ENCODE assay signal across 16 cellular contexts in genomic region chr3:11613851-11614491, GRCh38. TPM values are rescaled to one million over a fixed set of nuclear protein-coding genes. Genes with fewer than 3 reads are reported as not detected.
A peak's percentile ranks its signal among the peaks of the same experiment; 100 is the strongest.
DNase-seq lines count a peak whose midpoint lies in the region; ATAC-seq lines count a peak whose summit lies in the region.
"Had no signal": no experiment of that assay in that cellular context is flagged by ENCODE, and none has a peak within 500 bp of the region (broad histone marks: within the 10 kb centered on the region; RNA-seq: fewer than 3 reads in every experiment).

No MANE protein-coding gene starts in this region.

- intact Hi-C loops in Right ventricle myocardium inferior (cut with DNase I) (no loop called here), cardiac septum (cut with DNase I) (no loop called here)

- H3K14ac ChIP-seq in mesenchymal stem cell (ENCODE audit: low read length in 2 of 2) = no peak overlapping the region

- H2AK5ac ChIP-seq in mesenchymal stem cell (ENCODE audit: low read length, severe bottlenecking) = no peak overlapping the region

- ATAC-seq in Right ventricle myocardium inferior = peak; percentile 35
- no peak for ATAC-seq in GM19328 (IDR thresholded peaks at IDR 0.05; ENCODE audit: unreplicated experiment)
- ATAC-seq: A549; effector memory CD8-positive, alpha-beta T cell; T-cell had no signal

- H3K27ac ChIP-seq in caudate nucleus (ENCODE audit: low read depth, low read length) = peak overlapping the region; percentile 48
- H3K27ac ChIP-seq in mesenchymal stem cell (ENCODE audit: low read length, poor library complexity, severe bottlenecking) = no peak overlapping the region
- peak overlapping the region; percentile 14 for H3K27ac ChIP-seq in subcutaneous abdominal adipose tissue (ENCODE audit: low read depth, low read length)
- H3K27ac ChIP-seq: A549 had no signal

- H3K9me3 ChIP-seq in mesenchymal stem cell (ENCODE audit: control insufficient read depth, low read length) (no peaks in the 10 kb centered on the region), subcutaneous abdominal adipose tissue (ENCODE audit: control insufficient read depth in 5 of 5, low read length in 5 of 5) (no peaks in the 10 kb centered on the region)
- H3K9me3 ChIP-seq: A549, ovary had no signal

- no peak overlapping the region for H4K91ac ChIP-seq in mesenchymal stem cell (ENCODE audit: low read length)

- no peak overlapping the region for H2AFZ ChIP-seq in mesenchymal stem cell (ENCODE audit: low read depth, low read length)

- H3K18ac ChIP-seq in mesenchymal stem cell (ENCODE audit: low read depth in 1 of 2, low read length in 2 of 2) = no peak overlapping the region

- H2BK15ac ChIP-seq in mesenchymal stem cell (ENCODE audit: low read depth, poor library complexity, severe bottlenecking) = no peak overlapping the region

- H3K27me3 ChIP-seq in mesenchymal stem cell (ENCODE audit: control insufficient read depth in 1 of 2, insufficient read depth in 1 of 2, low read length in 2 of 2) (no peaks in the 10 kb centered on the region), subcutaneous abdominal adipose tissue (ENCODE audit: control insufficient read depth in 5 of 5, insufficient read depth in 4 of 5, low read length in 5 of 5) (no peaks in the 10 kb centered on the region)
- H3K27me3 ChIP-seq: ovary had no signal

- no peak overlapping the region for H3K4me2 ChIP-seq in mesenchymal stem cell (ENCODE audit: low read length, poor library complexity, severe bottlenecking)
- H3K4me2 ChIP-seq: A549 had no signal

- WGBS in mesenchymal stem cell = 96% methylated on average over 19 of the region's 19 CpGs

- H3K4ac ChIP-seq in mesenchymal stem cell (ENCODE audit: low read depth in 1 of 2, low read length in 2 of 2) = no peak overlapping the region

- no peak overlapping the region for H2BK120ac ChIP-seq in mesenchymal stem cell (ENCODE audit: low read depth, low read length)

- H3K9ac ChIP-seq in mesenchymal stem cell (ENCODE audit: low read length) = peak overlapping the region; percentile 53
- H3K9ac ChIP-seq in subcutaneous abdominal adipose tissue (ENCODE audit: low read length in 5 of 5) = no peak overlapping the region

- no peak overlapping the region for H3K23ac ChIP-seq in mesenchymal stem cell (ENCODE audit: low read length in 2 of 2)

- peaks cover 10 to 20% of the 10 kb centered on the region in 2 experiments for H3K36me3 ChIP-seq in mesenchymal stem cell (ENCODE audit: control insufficient read depth in 1 of 2, insufficient read depth in 2 of 2, low read depth in 1 of 2, low read length in 2 of 2)
- H3K36me3 ChIP-seq in subcutaneous abdominal adipose tissue (ENCODE audit: control insufficient read depth in 5 of 5, insufficient read depth in 5 of 5, low read length in 5 of 5) = peaks cover 0 to 4% (median 0%) of the 10 kb centered on the region in 5 donors
- H3K36me3 ChIP-seq: ovary had no signal

- H2BK5ac ChIP-seq in mesenchymal stem cell (ENCODE audit: low read depth, low read length, poor library complexity, severe bottlenecking) = no peak overlapping the region

- peaks cover 6% of the 10 kb centered on the region for H3K79me1 ChIP-seq in mesenchymal stem cell (replicated peaks; ENCODE audit: low read length, poor library complexity, severe bottlenecking)

- H4K8ac ChIP-seq in mesenchymal stem cell (ENCODE audit: low read length) = no peak overlapping the region

- no peak for DNase-seq in Right ventricle myocardium inferior (ENCODE audit: missing footprints)
- no peak for DNase-seq in cardiac septum (ENCODE audit: low spot score)
- peak in 8 of 61 donors; percentile 17 to 49 (median 41) for DNase-seq in caudate nucleus (lab: John Stamatoyannopoulos, UW)
- no peak for DNase-seq in mesenchymal stem cell
- no peak for DNase-seq in activated gamma-delta T cell treated with Interleukin-2 at 50 U/mL for 16 hours
- no peak for DNase-seq in NOMO-1 treated with DMSO at 0.1 percent for 48 hours (lab: John Stamatoyannopoulos, UW; ENCODE audit: unreplicated experiment)
- DNase-seq: activated CD4-positive, CD25-positive, alpha-beta regulatory T cell; activated naive CD4-positive, alpha-beta T cell treated with anti-CD3 and anti-CD28 coated beads, Interleukin-2, amount 50 U/mL, for 16 hours; effector memory CD8-positive, alpha-beta T cell; NCI-H1694; NCI-H774; ovary; T-cell had no signal

- peaks cover 25% of the 10 kb centered on the region for H3K4me1 ChIP-seq in mesenchymal stem cell (ENCODE audit: control insufficient read depth, insufficient read depth, low read depth, low read length)
- H3K4me1 ChIP-seq in subcutaneous abdominal adipose tissue (ENCODE audit: control insufficient read depth in 5 of 5, insufficient read depth in 5 of 5, low read length in 5 of 5) = peaks cover 0 to 52% (median 39%) of the 10 kb centered on the region in 5 donors

- H3K4me3 ChIP-seq in mesenchymal stem cell (ENCODE audit: insufficient read depth in 1 of 2, low read depth in 1 of 2, low read length in 2 of 2) (no peak overlapping the region), subcutaneous abdominal adipose tissue (ENCODE audit: low read depth in 1 of 5, low read length in 5 of 5) (no peak overlapping the region)
- H3K4me3 ChIP-seq: A549, ovary had no signal

- no peak overlapping the region for H2BK12ac ChIP-seq in mesenchymal stem cell (ENCODE audit: low read length in 2 of 2)

RNA-seq across cellular contexts. Expression of gene VGLL4, which starts 29.7 kb away (rescaled TPM):
- 26.8 TPM for total RNA-seq in Right ventricle myocardium inferior
- total RNA-seq in cardiac septum = 40.7 TPM
- 73.9 TPM for polyA plus RNA-seq in mesenchymal stem cell (2013, experiment 1 of 2)
- polyA plus RNA-seq in mesenchymal stem cell (2013, experiment 2 of 2) = 71.8 TPM
